18 cellular contexts compared by ENCODE assay signal in the genomic region with DNA sequence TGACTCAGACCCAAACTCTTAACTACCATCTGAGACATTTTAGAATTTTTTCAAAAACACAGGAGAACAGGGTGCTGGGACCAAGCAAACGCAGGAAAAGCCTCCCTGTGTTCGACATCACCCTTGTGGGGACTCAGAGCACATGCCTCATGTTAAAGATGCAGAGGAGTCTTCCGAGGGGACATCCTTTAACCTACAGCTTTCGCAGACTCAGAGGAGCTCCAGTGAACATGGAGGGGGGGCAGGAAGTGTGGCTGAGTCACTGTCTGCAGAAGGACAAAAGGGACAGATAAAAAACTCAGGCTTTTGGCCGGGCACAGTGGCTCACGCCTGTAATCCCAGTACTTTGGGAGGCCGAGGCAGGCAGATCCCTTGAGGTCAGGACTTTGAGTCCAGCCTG. TPM values are rescaled to one million over a fixed set of nuclear protein-coding genes. Genes with fewer than 3 reads are reported as not detected.
DNase-seq lines count a peak whose midpoint lies in the region; ATAC-seq, FAIRE-seq and TF ChIP-seq lines count a peak whose summit lies in the region.
"Had no signal": no experiment of that assay in that cellular context is flagged by ENCODE, and none has a peak within 500 bp of the region (broad histone marks: within the 10 kb centered on the region; RNA-seq: fewer than 3 reads in every experiment).

No MANE protein-coding gene starts in this region.

- CTCF ChIA-PET in OCI-LY7 (lab: Charles Lee; ENCODE audit: unreplicated experiment): no interaction called here

- no peak overlapping the region for H3K27ac Mint-ChIP-seq in activated T-cell treated with anti-CD3 and anti-CD28 coated beads, Interleukin-2, amount 50 U/mL, for 72 hours
- H3K27ac Mint-ChIP-seq: activated naive CD4-positive, alpha-beta T cell treated with anti-CD3 and anti-CD28 coated beads, Interleukin-2, amount 50 U/mL, for 24 hours; stimulated activated naive B cell treated with anti-CD40 and anti-IgM and Interleukin-4, amounts not matched to agents 10 μg/mL and 1 μg/mL and 100 μg/mL, for 72 hours had no signal

- H3K36me3 ChIP-seq in OCI-LY7 (ENCODE audit: insufficient read depth, low read length) (peaks cover 35% of the 10 kb centered on the region), brain microvascular endothelial cell (replicated peaks) (no peaks in the 10 kb centered on the region), kidney (ENCODE audit: control insufficient read depth in 1 of 2, insufficient read depth in 2 of 2, low read length in 2 of 2) (no peaks in the 10 kb centered on the region)
- H3K36me3 ChIP-seq: esophagus squamous epithelium had no signal

- H3K9me3 Mint-ChIP-seq in activated T-cell treated with anti-CD3 and anti-CD28 coated beads, Interleukin-2, amount 50 U/mL, for 72 hours: no peaks in the 10 kb centered on the region

- peaks cover 12% of the 10 kb centered on the region for H3K4me1 Mint-ChIP-seq in activated T-cell treated with anti-CD3 and anti-CD28 coated beads, Interleukin-2, amount 50 U/mL, for 72 hours (ENCODE audit: low read depth)

- FAIRE-seq in kidney (lab: Jason Lieb, UNC): no peak
- FAIRE-seq: GM12892, H54 had no signal

- peaks cover 13% of the 10 kb centered on the region for H3K27me3 Mint-ChIP-seq in activated T-cell treated with anti-CD3 and anti-CD28 coated beads, Interleukin-2, amount 50 U/mL, for 72 hours (ENCODE audit: low read depth)

- POLR2A ChIA-PET in OCI-LY7 (lab: Charles Lee): no interaction called here

- no peaks in the 10 kb centered on the region for H3K9me2 ChIP-seq in OCI-LY7 (ENCODE audit: insufficient read depth, low read length)

- in situ Hi-C loops in brain microvascular endothelial cell (cut with HindIII; ENCODE audit: low pct_ligation_motif_present, low sequenced_read_pairs): no loop called here

- H3K79me2 ChIP-seq in OCI-LY7 (ENCODE audit: insufficient read depth, low read depth, low read length): peaks cover 100% of the 10 kb centered on the region

- intact Hi-C loops in OCI-LY7 (cut with micrococcal nuclease; ENCODE audit: unreplicated experiment) (no loop called here), kidney (cut with DNase I) (no loop called here)

- TF ChIP-seq CTCF in OCI-LY7 (conservative IDR thresholded peaks at IDR 0.05; ENCODE audit: low read length) (no peak), brain microvascular endothelial cell (IDR thresholded peaks at IDR 0.05; ENCODE audit: low read depth, low read length, missing control alignments) (no peak), kidney (IDR thresholded peaks at IDR 0.05; ENCODE audit: borderline replicate concordance, extremely low read depth, insufficient read depth) (no peak)

- DNase-seq in activated T-cell treated with anti-CD3 and anti-CD28 coated beads, Interleukin-2, amount 50 U/mL, for 72 hours: peak in 1 of 2 donors; percentile 9
- DNase-seq in activated T-cell treated with anti-CD3 and anti-CD28 coated beads for 4 hours (no peak), OCI-LY7 (ENCODE audit: low spot score) (peak; percentile 57), brain microvascular endothelial cell (peak; percentile 24), kidney (no peak), NCI-H82 treated with DMSO at 0.1 percent for 48 hours (lab: John Stamatoyannopoulos, UW; ENCODE audit: unreplicated experiment) (no peak)
- DNase-seq in stimulated activated naive CD8-positive, alpha-beta T cell treated with anti-CD3 and anti-CD28 coated beads, Interleukin-15, Interleukin-2, amounts not matched to agents 100 U/mL and 50 U/mL, for 24 hours: peak; percentile 13
- DNase-seq: DMS53; esophagus squamous epithelium; NCI-H187; NCI-H774; stimulated activated CD4-positive, alpha-beta T cell treated with anti-CD3 and anti-CD28 coated beads, Interleukin-2, amount 100 ng/mL, for 48 hours; stimulated activated naive B cell treated with anti-CD40 and anti-IgM and Interleukin-4, amounts not matched to agents 10 μg/mL and 1 μg/mL and 100 μg/mL, for 72 hours had no signal

- no peak overlapping the region for H3K9ac ChIP-seq in kidney (ENCODE audit: low read length in 2 of 2)

- H3K4me3 Mint-ChIP-seq in activated T-cell treated with anti-CD3 and anti-CD28 coated beads, Interleukin-2, amount 50 U/mL, for 72 hours: peak overlapping the region; percentile 8 to 32
- H3K4me3 Mint-ChIP-seq: stimulated activated naive B cell treated with anti-CD40 and anti-IgM and Interleukin-4, amounts not matched to agents 10 μg/mL and 1 μg/mL and 100 μg/mL, for 72 hours had no signal

- peaks cover 86% of the 10 kb centered on the region for H3K4me1 ChIP-seq in OCI-LY7 (ENCODE audit: insufficient read depth, low read length, poor library complexity, severe bottlenecking)
- H3K4me1 ChIP-seq in kidney (ENCODE audit: control insufficient read depth in 1 of 2, insufficient read depth in 1 of 2, low read depth in 1 of 2, low read length in 2 of 2): peaks cover 0 to 2% of the 10 kb centered on the region in 2 donors

- H3K9me3 ChIP-seq in OCI-LY7 (ENCODE audit: low read length) (no peaks in the 10 kb centered on the region), kidney (ENCODE audit: control insufficient read depth in 1 of 2, low read length in 2 of 2) (no peaks in the 10 kb centered on the region)
- H3K9me3 ChIP-seq: esophagus squamous epithelium had no signal

- no peaks in the 10 kb centered on the region for H3K36me3 Mint-ChIP-seq in activated T-cell treated with anti-CD3 and anti-CD28 coated beads, Interleukin-2, amount 50 U/mL, for 72 hours (ENCODE audit: insufficient read depth in 2 of 2)
- H3K36me3 Mint-ChIP-seq: activated naive CD4-positive, alpha-beta T cell treated with anti-CD3 and anti-CD28 coated beads, Interleukin-2, amount 50 U/mL, for 24 hours had no signal

- H3K27ac ChIP-seq in OCI-LY7 (ENCODE audit: low read depth, low read length, poor library complexity, severe bottlenecking) (peak overlapping the region; percentile 72), brain microvascular endothelial cell (no peak overlapping the region), kidney (ENCODE audit: low read depth in 2 of 2, low read length in 2 of 2) (no peak overlapping the region)
- H3K27ac ChIP-seq: coronary artery, esophagus squamous epithelium had no signal

- ATAC-seq in activated T-cell treated with anti-CD3 and anti-CD28 coated beads, Interleukin-2, amount 50 U/mL, for 72 hours (replicated peaks in 1 of 2): peak; percentile 58 to 66
- ATAC-seq in stimulated activated naive CD8-positive, alpha-beta T cell treated with anti-CD3 and anti-CD28 coated beads, Interleukin-15, Interleukin-2, amounts not matched to agents 100 U/mL and 50 U/mL, for 24 hours: peak; percentile 57
- ATAC-seq in HG02763 (IDR thresholded peaks at IDR 0.05; ENCODE audit: unreplicated experiment): no peak

- H4K20me1 ChIP-seq in OCI-LY7 (ENCODE audit: insufficient read depth, low read length): no peaks in the 10 kb centered on the region

- H2AFZ ChIP-seq in OCI-LY7 (ENCODE audit: low read length): peak overlapping the region; percentile 24; the same call in 1 of the 2 replicates

- peak overlapping the region; percentile 46 for H3K4me3 ChIP-seq in OCI-LY7 (ENCODE audit: low read depth, low read length, poor library complexity, severe bottlenecking)
- no peak overlapping the region for H3K4me3 ChIP-seq in brain microvascular endothelial cell (ENCODE audit: low read depth, low read length)
- H3K4me3 ChIP-seq in kidney (ENCODE audit: low read length in 2 of 2): no peak overlapping the region
- H3K4me3 ChIP-seq: coronary artery, esophagus squamous epithelium had no signal

- peak overlapping the region; percentile 75 for H3K4me2 ChIP-seq in OCI-LY7 (ENCODE audit: low read length)

- BruUV-seq in OCI-LY7 (replicated peaks; lab: Mats Ljungman, UMichigan): no TSS peak

- no peaks in the 10 kb centered on the region for H3K27me3 ChIP-seq in brain microvascular endothelial cell (replicated peaks)

RNA-seq across cellular contexts. Expression of gene BMP7, which starts 15.1 kb away (rescaled TPM):
- under 1 TPM; 0.31 to 0.39 TPM for total RNA-seq in activated T-cell treated with anti-CD3 and anti-CD28 coated beads, Interleukin-2, amount 50 U/mL, for 72 hours
- total RNA-seq in OCI-LY7 (2014; rRNA removed; shearing (Covaris generic)): 72.2 and 94.2 TPM in 2 replicates
- 2.2 and 3.7 TPM in 2 replicates for total RNA-seq in OCI-LY7 (2022)
- total RNA-seq in kidney: 1.6 TPM
- 11.3 TPM for polyA plus RNA-seq in kidney (ENCODE audit: insufficient read depth, low read depth, low replicate concordance)

Comparison
In these comparisons a context has a peak if more than half of its experiments do, and no peak if none do; other contexts are left out.
1. DNase-seq: peak in OCI-LY7 (single experiment), brain microvascular endothelial cell (single experiment) and stimulated activated naive CD8-positive, alpha-beta T cell treated with anti-CD3 and anti-CD28 coated beads, Interleukin-15, Interleukin-2, amounts not matched to agents 100 U/mL and 50 U/mL, for 24 hours (single experiment); none in activated T-cell treated with anti-CD3 and anti-CD28 coated beads for 4 hours (single experiment), kidney (single experiment) and NCI-H82 treated with DMSO at 0.1 percent for 48 hours (single experiment).